ENCODE assay signal across 10 cellular contexts in the genomic region with DNA sequence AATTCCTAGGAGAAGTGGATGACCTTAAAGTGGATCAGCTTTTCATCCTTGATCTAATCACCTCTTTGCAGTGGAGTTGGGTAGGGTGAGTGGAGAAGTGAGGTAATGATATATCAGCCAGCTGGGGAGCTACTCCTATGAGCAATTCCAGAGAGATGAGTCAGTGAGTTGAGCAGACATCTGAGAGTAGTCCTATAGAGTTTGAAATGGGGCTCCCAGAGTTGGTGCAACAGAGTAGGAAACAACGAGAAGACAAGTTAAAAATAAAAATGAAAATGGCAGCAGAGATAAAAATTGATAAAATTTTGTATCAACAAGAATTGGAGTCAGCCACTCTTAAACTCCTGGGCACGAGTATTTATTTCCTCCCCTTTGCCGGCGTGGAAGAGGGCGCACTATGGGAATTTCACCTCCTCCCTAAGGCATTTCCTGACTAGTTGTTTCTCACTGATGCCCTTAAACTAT.
DNase-seq lines count a peak whose midpoint lies in the region; FAIRE-seq and TF ChIP-seq lines count a peak whose summit lies in the region.
"Had no signal": no experiment of that assay in that cellular context is flagged by ENCODE, and none has a peak within 500 bp of the region (broad histone marks: within the 10 kb centered on the region; RNA-seq: fewer than 3 reads in every experiment).

No MANE protein-coding gene starts in this region.

- H3K27me3 ChIP-seq in ACC112 (ENCODE audit: insufficient read depth, low read length) (no peaks in the 10 kb centered on the region), bronchial epithelial cell (ENCODE audit: control insufficient read depth, insufficient read depth, low read length) (no peaks in the 10 kb centered on the region), Peyer's patch (no peaks in the 10 kb centered on the region)

- no peak for TF ChIP-seq CTCF in bronchial epithelial cell (IDR thresholded peaks at IDR 0.05; ENCODE audit: insufficient read depth, low read length, severe bottlenecking)
- TF ChIP-seq CTCF in Peyer's patch (IDR thresholded peaks at IDR 0.05), result no peak

- H2AFZ ChIP-seq in ACC112 (ENCODE audit: low read length, unreplicated experiment), result no peak overlapping the region

- TF ChIP-seq POLR2A in Peyer's patch (IDR thresholded peaks at IDR 0.05), result no peak

- peak; percentile 84 for DNase-seq in LHCN-M2 (ENCODE audit: low read depth)
- DNase-seq in bronchial epithelial cell (ENCODE audit: low read depth), result peak; percentile 92
- DNase-seq in kidney tubule cell (ENCODE audit: low spot score), result peak; percentile 87
- no peak for DNase-seq in Peyer's patch
- no peak for DNase-seq in stimulated activated CD8-positive, alpha-beta memory T cell treated with anti-CD3 and anti-CD28 coated beads, Interleukin-4, amount 100 ng/mL, for 48 hours
- no peak for DNase-seq in stimulated activated naive CD4-positive, alpha-beta T cell (lab: John Stamatoyannopoulos, UW)
- no peak for DNase-seq in NCI-H1092 (lab: John Stamatoyannopoulos, UW)
- DNase-seq: C1 segment of cervical spinal cord had no signal

- H3K4me1 ChIP-seq in ACC112 (ENCODE audit: control insufficient read depth, insufficient read depth, low read length, unreplicated experiment), result peaks cover 40% of the 10 kb centered on the region
- peaks cover 0 to 40% (median 2%) of the 10 kb centered on the region in 4 donors for H3K4me1 ChIP-seq in Peyer's patch

- H3K9me3 ChIP-seq in Peyer's patch, result no peaks in the 10 kb centered on the region

- no peaks in the 10 kb centered on the region for H3K79me2 ChIP-seq in ACC112 (ENCODE audit: control insufficient read depth, insufficient read depth, low read length, unreplicated experiment)

- peak overlapping the region; percentile 50; the same call in 1 of the 2 replicates for H3K27ac ChIP-seq in ACC112 (ENCODE audit: low read depth, low read length)
- H3K27ac ChIP-seq in Peyer's patch, result no peak overlapping the region

- FAIRE-seq in bronchial epithelial cell (lab: Jason Lieb, UNC), result no peak
- FAIRE-seq: endometrium had no signal

- H3K36me3 ChIP-seq in ACC112 (ENCODE audit: insufficient read depth, low read length) (no peaks in the 10 kb centered on the region), bronchial epithelial cell (ENCODE audit: control insufficient read depth, insufficient read depth, low read length) (no peaks in the 10 kb centered on the region), Peyer's patch (no peaks in the 10 kb centered on the region)

- H3K4me3 ChIP-seq in ACC112 (ENCODE audit: low read depth, low read length) (no peak overlapping the region), bronchial epithelial cell (ENCODE audit: low read depth, low read length) (no peak overlapping the region), Peyer's patch (no peak overlapping the region)

Comparison
In these comparisons a context has a peak if more than half of its experiments do, and no peak if none do; other contexts are left out.
1. DNase-seq: peak in LHCN-M2 (single experiment), bronchial epithelial cell (single experiment) and kidney tubule cell (single experiment); none in Peyer's patch (0 of 3), stimulated activated CD8-positive, alpha-beta memory T cell treated with anti-CD3 and anti-CD28 coated beads, Interleukin-4, amount 100 ng/mL, for 48 hours (single experiment), stimulated activated naive CD4-positive, alpha-beta T cell (0 of 6) and NCI-H1092 (single experiment).